ENCODE assay signal across 17 cellular contexts in genomic region chr19:40588110-40588854, GRCh38. TPM values are rescaled to one million over a fixed set of nuclear protein-coding genes. Genes with fewer than 3 reads are reported as not detected.
A peak's percentile ranks its signal among the peaks of the same experiment; 100 is the strongest.
DNase-seq lines count a peak whose midpoint lies in the region; ATAC-seq, FAIRE-seq and TF ChIP-seq lines count a peak whose summit lies in the region.
"Had no signal": no experiment of that assay in that cellular context is flagged by ENCODE, and none has a peak within 500 bp of the region (broad histone marks: within the 10 kb centered on the region; RNA-seq: fewer than 3 reads in every experiment).

No MANE protein-coding gene starts in this region.

- no peak for ATAC-seq in Right ventricle myocardium superior (ENCODE audit: poor library complexity)
- ATAC-seq: left colon; stimulated activated memory B cell treated with anti-CD40 and anti-IgM and Interleukin-4, amounts not matched to agents 10 μg/mL and 1 μg/mL and 100 μg/mL, for 72 hours had no signal

- H3K36me3 ChIP-seq in keratinocyte (ENCODE audit: control insufficient read depth in 2 of 2, extremely low read depth in 1 of 2, insufficient read depth in 2 of 2, low read length in 2 of 2), result peaks cover 3 to 6% of the 10 kb centered on the region in 2 experiments

- no peaks in the 10 kb centered on the region for H3K9me1 ChIP-seq in keratinocyte (ENCODE audit: control insufficient read depth, extremely low read depth, insufficient read depth, low read length)

- peak in 1 of 3 experiments; percentile 9 for TF ChIP-seq CTCF in keratinocyte (optimal IDR thresholded peaks at IDR 0.05 in 1 of 3, IDR thresholded peaks at IDR 0.05 in 1 of 3, conservative IDR thresholded peaks at IDR 0.05 in 1 of 3; ENCODE audit: extremely low read depth in 1 of 3, insufficient read depth in 2 of 3, low read length in 3 of 3)

- H2AFZ ChIP-seq in keratinocyte (ENCODE audit: control insufficient read depth, low read length), result no peak overlapping the region
- H2AFZ ChIP-seq: parathyroid adenoma had no signal

- H3K4me1 ChIP-seq in keratinocyte (ENCODE audit: control insufficient read depth, extremely low read depth, insufficient read depth, low read length), result peaks cover 11% of the 10 kb centered on the region
- H3K4me1 ChIP-seq: ascending aorta, parathyroid adenoma, upper lobe of left lung had no signal

- H3K9me3 ChIP-seq in keratinocyte (ENCODE audit: control insufficient read depth, low read depth, low read length), result no peaks in the 10 kb centered on the region
- H3K9me3 ChIP-seq: ascending aorta, upper lobe of left lung had no signal

- no peaks in the 10 kb centered on the region for H4K20me1 ChIP-seq in keratinocyte (ENCODE audit: control insufficient read depth, extremely low read depth, insufficient read depth, low read length)

- H3K79me2 ChIP-seq in keratinocyte (ENCODE audit: control insufficient read depth, insufficient read depth, low read length), result no peaks in the 10 kb centered on the region
- H3K79me2 ChIP-seq: parathyroid adenoma had no signal

- dilution Hi-C loops in keratinocyte (cut with MboI; ENCODE audit: extremely low pct_ligation_motif_present, low sequenced_read_pairs), result no loop called here

- no peak overlapping the region for H3K4me3 ChIP-seq in keratinocyte (ENCODE audit: control insufficient read depth in 2 of 3, extremely low read depth in 1 of 3, insufficient read depth in 2 of 3, low read depth in 1 of 3, low read length in 3 of 3)
- H3K4me3 ChIP-seq: ascending aorta, upper lobe of left lung had no signal

- intact Hi-C loops in Right ventricle myocardium superior (cut with DNase I), result no loop called here

- no peak overlapping the region for H3K4me2 ChIP-seq in keratinocyte (ENCODE audit: control insufficient read depth, extremely low read depth, insufficient read depth, low read depth, low read length)

- peak; percentile 22 for DNase-seq in AG20443 (ENCODE audit: low spot score)
- DNase-seq in HS-27A (ENCODE audit: low read depth), result peak; percentile 72
- peak; percentile 57 for DNase-seq in amniotic epithelial cell (ENCODE audit: low read depth)
- no peak for DNase-seq in keratinocyte (ENCODE audit: low read depth, low spot score)
- no peak for DNase-seq in AML-193 (lab: John Stamatoyannopoulos, UW)
- no peak for DNase-seq in NCI-H748 treated with DMSO at 0.1 percent for 48 hours (lab: John Stamatoyannopoulos, UW)
- no peak for DNase-seq in Right ventricle myocardium superior
- DNase-seq in COR-L47 (lab: John Stamatoyannopoulos, UW), result no peak
- DNase-seq: hippocampal formation, left colon, NCI-H1694, NCI-H446 treated with DMSO at 0.1 percent for 48 hours, WERI-Rb-1 had no signal

- H3K9ac ChIP-seq in keratinocyte (ENCODE audit: control insufficient read depth, extremely low read depth, insufficient read depth, low read length), result no peak overlapping the region
- H3K9ac ChIP-seq: parathyroid adenoma had no signal

- H3K27me3 ChIP-seq in keratinocyte (ENCODE audit: control insufficient read depth, extremely low read depth, insufficient read depth, low read length), result no peaks in the 10 kb centered on the region
- H3K27me3 ChIP-seq: ascending aorta, upper lobe of left lung had no signal

- H3K27ac ChIP-seq in keratinocyte (ENCODE audit: control insufficient read depth, insufficient read depth, low read length), result peak overlapping the region; percentile 20
- H3K27ac ChIP-seq: ascending aorta, parathyroid adenoma, upper lobe of left lung, WERI-Rb-1 had no signal

- FAIRE-seq in keratinocyte (lab: Jason Lieb, UNC), result no peak

RNA-seq across cellular contexts. Expression of gene SHKBP1, which starts 11.6 kb away (rescaled TPM):
- polyA plus RNA-seq in keratinocyte, result 20.2 to 41.3 TPM (median 27.2 TPM) in 3 replicates
- polyA plus RNA-seq in keratinocyte (2011; ENCODE audit: low read depth), result 27.1 TPM
- 25.3 and 42.4 TPM in 2 replicates for polyA plus RNA-seq in keratinocyte (2011; cell fraction: cytosol; rRNA removed)
- polyA plus RNA-seq in keratinocyte (2011; cell fraction: nucleus; rRNA removed), result 36.2 and 53.8 TPM in 2 replicates
- polyA plus RNA-seq in keratinocyte (2012; ENCODE audit: low replicate concordance), result 45.0 and 60.3 TPM in 2 replicates
- 50.2 to 86.6 TPM (median 52.0 TPM) in 3 replicates for polyA minus RNA-seq in keratinocyte
- polyA minus RNA-seq in keratinocyte (2011; cell fraction: cytosol; rRNA and poly(A)+ RNA removed), result 144 TPM
- polyA minus RNA-seq in keratinocyte (2011; cell fraction: nucleus; rRNA and poly(A)+ RNA removed), result 31.9 and 39.0 TPM in 2 replicates
- 15.7 TPM for total RNA-seq in Right ventricle myocardium superior

RNA-seq across cellular contexts. Expression of gene LTBP4, which starts 12.9 kb away (rescaled TPM):
- polyA plus RNA-seq in keratinocyte, result 25.9 to 48.0 TPM (median 29.6 TPM) in 3 replicates
- 18.4 TPM for polyA plus RNA-seq in keratinocyte (2011; ENCODE audit: low read depth)
- polyA plus RNA-seq in keratinocyte (2011; cell fraction: cytosol; rRNA removed), result 16.2 and 40.9 TPM in 2 replicates
- polyA plus RNA-seq in keratinocyte (2011; cell fraction: nucleus; rRNA removed), result 171 and 248 TPM in 2 replicates
- 67.3 and 104 TPM in 2 replicates for polyA plus RNA-seq in keratinocyte (2012; ENCODE audit: low replicate concordance)
- 23.7 to 113 TPM (median 33.0 TPM) in 3 replicates for polyA minus RNA-seq in keratinocyte
- polyA minus RNA-seq in keratinocyte (2011; cell fraction: cytosol; rRNA and poly(A)+ RNA removed), result 63.9 TPM
- 56.5 and 60.9 TPM in 2 replicates for polyA minus RNA-seq in keratinocyte (2011; cell fraction: nucleus; rRNA and poly(A)+ RNA removed)
- 296 TPM for total RNA-seq in Right ventricle myocardium superior

Comparison
In these comparisons a context has a peak if more than half of its experiments do, and no peak if none do; other contexts are left out.
1. DNase-seq: peak in AG20443 (single experiment), HS-27A (single experiment) and amniotic epithelial cell (single experiment); none in keratinocyte (single experiment), AML-193 (0 of 2), NCI-H748 treated with DMSO at 0.1 percent for 48 hours (single experiment), Right ventricle myocardium superior (single experiment) and COR-L47 (single experiment).